Comparison of ENCODE assay signal across 9 cellular contexts in genomic region chr4:25865586-25865985, GRCh38. TPM values are rescaled to one million over a fixed set of nuclear protein-coding genes. Genes with fewer than 3 reads are reported as not detected.
DNase-seq lines count a peak whose midpoint lies in the region; ATAC-seq and TF ChIP-seq lines count a peak whose summit lies in the region.
"Had no signal": no experiment of that assay in that cellular context is flagged by ENCODE, and none has a peak within 500 bp of the region (broad histone marks: within the 10 kb centered on the region; RNA-seq: fewer than 3 reads in every experiment).

No MANE protein-coding gene starts in this region.

- intact Hi-C loops in body of pancreas (cut with DNase I) = no loop called here

- 0 out of 2 replicates have a peak, but pooled peaks cover 4% of the 10 kb centered on the region for H4K20me1 ChIP-seq in DOHH2 (ENCODE audit: control insufficient read depth, insufficient read depth, low read depth, low read length)

- peaks cover 87% of the 10 kb centered on the region for H3K79me2 ChIP-seq in DOHH2 (ENCODE audit: control insufficient read depth, low read length)

- peak overlapping the region; percentile 98 for H3K27ac ChIP-seq in DOHH2 (ENCODE audit: low read depth, low read length)
- H3K27ac ChIP-seq in body of pancreas = no peak overlapping the region
- peak overlapping the region; percentile 91 to 94 for H3K27ac ChIP-seq in mucosa of rectum (ENCODE audit: low read depth in 2 of 2, low read length in 2 of 2)
- H3K27ac ChIP-seq: psoas muscle had no signal

- H3K27me3 ChIP-seq in DOHH2 (ENCODE audit: control insufficient read depth, low read length) = no peaks in the 10 kb centered on the region
- H3K27me3 ChIP-seq in body of pancreas = no peaks in the 10 kb centered on the region
- H3K27me3 ChIP-seq in mucosa of rectum (ENCODE audit: control insufficient read depth in 2 of 2, insufficient read depth in 2 of 2, low read length in 2 of 2) = no peaks in the 10 kb centered on the region

- no peak for TF ChIP-seq CTCF in DOHH2 (IDR thresholded peaks at IDR 0.05; ENCODE audit: low read depth, low read length, poor library complexity, severe bottlenecking)
- TF ChIP-seq CTCF in body of pancreas (IDR thresholded peaks at IDR 0.05) = no peak

- no peaks in the 10 kb centered on the region for H3K9me2 ChIP-seq in DOHH2 (replicated peaks; ENCODE audit: control insufficient read depth, low read length)

- no peak overlapping the region for H3K27ac Mint-ChIP-seq in activated naive CD4-positive, alpha-beta T cell treated with anti-CD3 and anti-CD28 coated beads, Interleukin-2, amount 50 U/mL, for 72 hours

- H3K36me3 ChIP-seq in DOHH2 (ENCODE audit: control insufficient read depth, low read length) = peaks cover 75% of the 10 kb centered on the region
- H3K36me3 ChIP-seq in body of pancreas (replicated peaks in 1 of 2; ENCODE audit: insufficient read depth in 1 of 2, low read depth in 2 of 2) = no peaks in the 10 kb centered on the region
- H3K36me3 ChIP-seq in mucosa of rectum (ENCODE audit: control insufficient read depth in 2 of 2, insufficient read depth in 2 of 2, low read length in 2 of 2) = no peaks in the 10 kb centered on the region

- H3K9ac ChIP-seq in mucosa of rectum (ENCODE audit: low read depth in 1 of 2, low read length in 2 of 2) = peak overlapping the region in 1 of 2 donors; percentile 14

- no peak for TF ChIP-seq POLR2A in body of pancreas (IDR thresholded peaks at IDR 0.05)

- H3K4me1 ChIP-seq in DOHH2 (ENCODE audit: control insufficient read depth, low read length) (peaks cover 75% of the 10 kb centered on the region), body of pancreas (peaks cover 29% of the 10 kb centered on the region), mucosa of rectum (ENCODE audit: control insufficient read depth in 2 of 2, insufficient read depth in 2 of 2, low read length in 2 of 2) (peaks cover 17 to 28% of the 10 kb centered on the region in 2 donors)

- H3K9me3 ChIP-seq in DOHH2 (ENCODE audit: control insufficient read depth, insufficient read depth, low read length) = no peaks in the 10 kb centered on the region
- no peaks in the 10 kb centered on the region for H3K9me3 ChIP-seq in body of pancreas
- H3K9me3 ChIP-seq in mucosa of rectum (ENCODE audit: control insufficient read depth in 2 of 2, low read length in 2 of 2) = no peaks in the 10 kb centered on the region
- H3K9me3 ChIP-seq: psoas muscle had no signal

- peak overlapping the region; percentile 96 for H3K4me2 ChIP-seq in DOHH2 (ENCODE audit: low read length)

- H3K9me3 Mint-ChIP-seq in activated naive CD4-positive, alpha-beta T cell treated with anti-CD3 and anti-CD28 coated beads, Interleukin-2, amount 50 U/mL, for 72 hours = no peaks in the 10 kb centered on the region

- DNase-seq in HuH-7.5 (ENCODE audit: low spot score) (peak; percentile 66), body of pancreas (peak; percentile 44 to 78 (median 58)), T1000 (lab: John Stamatoyannopoulos, UW) (no peak), NCI-H446 (lab: John Stamatoyannopoulos, UW) (no peak)
- no peak for DNase-seq in activated naive CD4-positive, alpha-beta T cell treated with anti-CD3 and anti-CD28 coated beads, Interleukin-2, amount 50 U/mL, for 72 hours (ENCODE audit: low spot score in 2 of 2)
- no peak for DNase-seq in activated naive CD4-positive, alpha-beta T cell treated with anti-CD3 and anti-CD28 coated beads, Interleukin-2, amount 50 U/mL, for 16 hours
- DNase-seq: psoas muscle had no signal

- H3F3A ChIP-seq in DOHH2 (ENCODE audit: control insufficient read depth, insufficient read depth) = peaks cover 65% of the 10 kb centered on the region

- peak; percentile 22 for ATAC-seq in body of pancreas
- no peak for ATAC-seq in activated naive CD4-positive, alpha-beta T cell treated with anti-CD3 and anti-CD28 coated beads, Interleukin-2, amount 50 U/mL, for 72 hours
- ATAC-seq: psoas muscle had no signal

- WGBS in body of pancreas, 2 donors = 45 to 71% methylated on average over 3 to 4 of the region's 4 CpGs

- H3K4me3 ChIP-seq in DOHH2 (ENCODE audit: low read length) = peak overlapping the region; percentile 92
- H3K4me3 ChIP-seq in body of pancreas = no peak overlapping the region
- H3K4me3 ChIP-seq in mucosa of rectum (ENCODE audit: low read length in 2 of 2) = no peak overlapping the region
- H3K4me3 ChIP-seq: psoas muscle had no signal

- peaks cover 11 to 13% of the 10 kb centered on the region in 2 donors for H3K36me3 Mint-ChIP-seq in activated naive CD4-positive, alpha-beta T cell treated with anti-CD3 and anti-CD28 coated beads, Interleukin-2, amount 50 U/mL, for 72 hours

RNA-seq across cellular contexts. Expression of gene SEL1L3, which starts 2.8 kb away (rescaled TPM):
- 10 to 100 TPM; 32.3 to 64.1 TPM for total RNA-seq in body of pancreas
- total RNA-seq in activated naive CD4-positive, alpha-beta T cell treated with anti-CD3 and anti-CD28 coated beads, Interleukin-2, amount 50 U/mL, for 72 hours = 10 to 100 TPM; 32.8 to 44.3 TPM

RNA-seq across cellular contexts. Expression of gene SMIM20, which starts 48.4 kb away (rescaled TPM):
- 10 to 100 TPM in 1 of 2 donors, under 1 TPM in 1; 0.99 to 21.5 TPM for total RNA-seq in body of pancreas
- total RNA-seq in activated naive CD4-positive, alpha-beta T cell treated with anti-CD3 and anti-CD28 coated beads, Interleukin-2, amount 50 U/mL, for 72 hours = 10 to 100 TPM; 19.7 to 21.3 TPM

Comparison
In these comparisons a context has a peak if more than half of its experiments do, and no peak if none do; other contexts are left out.
1. H3K27ac ChIP-seq: peak in DOHH2 (single experiment) and mucosa of rectum (2 of 2); none in body of pancreas (0 of 4).
2. DNase-seq: peak in HuH-7.5 (single experiment) and body of pancreas (4 of 4); none in activated naive CD4-positive, alpha-beta T cell treated with anti-CD3 and anti-CD28 coated beads, Interleukin-2, amount 50 U/mL, for 72 hours (0 of 2), activated naive CD4-positive, alpha-beta T cell treated with anti-CD3 and anti-CD28 coated beads, Interleukin-2, amount 50 U/mL, for 16 hours (single experiment), T1000 (single experiment) and NCI-H446 (0 of 2).